Comparison of ENCODE assay signal across 18 cellular contexts in genomic region chrX:116694046-116694445, GRCh38.
"Had no signal": no experiment of that assay in that cellular context is flagged by ENCODE, and none has a peak within 500 bp of the region (broad histone marks: within the 10 kb centered on the region; RNA-seq: fewer than 3 reads in every experiment).

No MANE protein-coding gene starts in this region.

- H3K36me3 ChIP-seq: lower lobe of right lung, neutrophil, right lobe of liver, tibial artery had no signal

- H2AFZ ChIP-seq: parathyroid adenoma had no signal

- H3K4me3 ChIP-seq: lower lobe of right lung, right lobe of liver, tibial artery had no signal

- H3K27ac ChIP-seq: lower lobe of right lung, neutrophil, parathyroid adenoma, right lobe of liver, tibial artery had no signal

- H3K27me3 ChIP-seq: neutrophil, right lobe of liver, tibial artery had no signal

- H3K9ac ChIP-seq: parathyroid adenoma had no signal

- H3K9me3 ChIP-seq: lower lobe of right lung, neutrophil, right lobe of liver, tibial artery had no signal

- H3K4me1 ChIP-seq: lower lobe of right lung, parathyroid adenoma, right lobe of liver, tibial artery had no signal

- H3K79me2 ChIP-seq: parathyroid adenoma had no signal

- DNase-seq: cerebellar nuclear complex; hypothalamus; immature natural killer cell; islet precursor cell; left ventricle myocardium superior; lower lobe of right lung; natural killer cell; right lobe of liver; small intestine; stimulated activated CD4-positive, alpha-beta T cell treated with anti-CD3 and anti-CD28 coated beads, Interleukin-12 subunit alpha, Interleukin-12 subunit beta, amount 100 ng/mL, for 4 hours; stimulated activated CD4-positive, alpha-beta T cell treated with anti-CD3 and anti-CD28 coated beads, Interleukin-1b, Interleukin-23, amount 100 ng/mL, for 48 hours; stimulated activated CD4-positive, alpha-beta T cell treated with anti-CD3 and anti-CD28 coated beads, Interleukin-4, amount 100 ng/mL, for 1 hour; stimulated activated CD8-positive, alpha-beta memory T cell treated with anti-CD3 and anti-CD28 coated beads, Interleukin-4, amount 100 ng/mL, for 48 hours; stimulated activated naive CD4-positive, alpha-beta T cell; stimulated activated naive CD8-positive, alpha-beta T cell treated with anti-CD3 and anti-CD28 coated beads, Interleukin-15, amount 100 ng/mL, for 72 hours; tibial artery had no signal
